ENCODE assay signal across 15 cellular contexts in genomic region chr1:23383547-23384311, GRCh38. TPM values are rescaled to one million over a fixed set of nuclear protein-coding genes. Genes with fewer than 3 reads are reported as not detected.
DNase-seq lines count a peak whose midpoint lies in the region; ATAC-seq, FAIRE-seq and TF ChIP-seq lines count a peak whose summit lies in the region.
"Had no signal": no experiment of that assay in that cellular context is flagged by ENCODE, and none has a peak within 500 bp of the region (broad histone marks: within the 10 kb centered on the region; RNA-seq: fewer than 3 reads in every experiment).

No MANE protein-coding gene starts in this region.

- in situ Hi-C loops in K562 (cut with MboI) (no loop called here), transverse colon (cut with MboI; ENCODE audit: low pct_ligation_motif_present in 1 of 4, low pct_unique_long_range_greater_than_20kb in 1 of 4, low sequenced_read_pairs in 3 of 4) (no loop called here), GM23248 (cut with MboI) (no loop called here)

- ATAC-seq in K562 (no peak), right lobe of liver (peak; percentile 23 to 50 (median 31))
- ATAC-seq: activated naive CD4-positive, alpha-beta T cell treated with anti-CD3 and anti-CD28 coated beads, Interleukin-2, amount 50 U/mL, for 72 hours had no signal

- BruUV-seq in K562 (replicated peaks; lab: Mats Ljungman, UMichigan), result no TSS peak

- peak overlapping the region; percentile 35 for H3K4me2 ChIP-seq in K562 (ENCODE audit: insufficient read depth, low read length)
- no peak overlapping the region for H3K4me2 ChIP-seq in GM23248 (ENCODE audit: unreplicated experiment)

- H3K79me2 ChIP-seq in K562 (ENCODE audit: control insufficient read depth, insufficient read depth, low read length), result no peaks in the 10 kb centered on the region
- H3K79me2 ChIP-seq in GM23248 (ENCODE audit: insufficient read depth), result no peaks in the 10 kb centered on the region

- CTCF ChIA-PET in K562 (lab: Yijun Ruan, JAX; ENCODE audit: low intra/inter-chr PET ratio), result interaction anchor here (0.5 kb wide), 1 partner anchor 151 kb away, joined by 3 read pairs; no protein-coding TSS in a partner anchor

- TF ChIP-seq RAD21 in K562 (CRISPR knock-in tag; conservative IDR thresholded peaks at IDR 0.05 in 1 of 2, IDR thresholded peaks at IDR 0.05 in 1 of 2), result no peak

- FAIRE-seq in K562 (lab: Jason Lieb, UNC), result no peak
- FAIRE-seq: frontal cortex had no signal

- H3K9me2 ChIP-seq in GM23248 (ENCODE audit: insufficient read depth), result no peaks in the 10 kb centered on the region

- H3K36me3 ChIP-seq in K562 (ENCODE audit: control insufficient read depth, insufficient read depth, low read length) (no peaks in the 10 kb centered on the region), right lobe of liver (peaks cover 0 to 27% (median 6%) of the 10 kb centered on the region in 4 donors), transverse colon (peaks cover 0 to 11% (median 4%) of the 10 kb centered on the region in 4 donors), GM23248 (ENCODE audit: low read depth) (no peaks in the 10 kb centered on the region)

- no peak overlapping the region for H3K4me3 ChIP-seq in K562
- no peak overlapping the region for H3K4me3 ChIP-seq in right lobe of liver
- H3K4me3 ChIP-seq in transverse colon, result no peak overlapping the region
- no peak overlapping the region for H3K4me3 ChIP-seq in GM23248

- H4K20me1 ChIP-seq in K562 (replicated peaks; ENCODE audit: control insufficient read depth, insufficient read depth, low read length) (no peaks in the 10 kb centered on the region), GM23248 (ENCODE audit: insufficient read depth) (no peaks in the 10 kb centered on the region)

- H2AFZ ChIP-seq in K562 (ENCODE audit: low read depth, low read length), result peak overlapping the region; percentile 57
- H2AFZ ChIP-seq in GM23248, result no peak overlapping the region

- POLR2A ChIA-PET in K562 (lab: Yijun Ruan, JAX), result interaction anchor here (2.3 kb wide), 1 partner anchor 15 kb away, joined by 8 read pairs; the partner anchor contains the start of gene ZNF436

- peaks cover 14% of the 10 kb centered on the region for H3F3A ChIP-seq in GM23248 (ENCODE audit: insufficient read depth)

- TF ChIP-seq CTCF in K562 (IDR thresholded peaks at IDR 0.05 in 2 of 3, conservative IDR thresholded peaks at IDR 0.05 in 1 of 3; ENCODE audit: insufficient read depth in 2 of 3, low read depth in 1 of 3, low read length in 3 of 3) (no peak), right lobe of liver (IDR thresholded peaks at IDR 0.05) (no peak), transverse colon (IDR thresholded peaks at IDR 0.05) (no peak), GM10266 (IDR thresholded peaks at IDR 0.05; ENCODE audit: control insufficient read depth, insufficient read depth, low read depth, missing control alignments) (no peak)

- no peak for TF ChIP-seq EP300 in K562 (IDR thresholded peaks at IDR 0.05; ENCODE audit: low read length)
- no peak for TF ChIP-seq EP300 in transverse colon (IDR thresholded peaks at IDR 0.05; ENCODE audit: low read depth)

- TF ChIP-seq POLR2A in K562 (conservative IDR thresholded peaks at IDR 0.05) (no peak), right lobe of liver (IDR thresholded peaks at IDR 0.05) (no peak), transverse colon (IDR thresholded peaks at IDR 0.05) (no peak)

- WGBS in K562 (ENCODE audit: insufficient coverage, low coverage, missing lambda C conversion rate), result 65% methylated on average over 8 of the region's 8 CpGs
- WGBS in right lobe of liver (ENCODE audit: insufficient coverage, low coverage, low lambda C conversion rate, missing lambda C conversion rate), result 40% methylated on average over 3 of the region's 8 CpGs
- WGBS in transverse colon (ENCODE audit: low coverage in 1 of 2), 2 donors, result 77% methylated on average over 8 of the region's 8 CpGs; no CpG with 5 or more reads in 1 of the 2 donors
- WGBS in GM23248 (ENCODE audit: low coverage in 1 of 2, low lambda C conversion rate in 2 of 2, missing lambda C conversion rate in 2 of 2), 2 experiments, result 62 to 63% methylated on average over 8 of the region's 8 CpGs

- intact Hi-C loops in K562 (cut with micrococcal nuclease) (no loop called here), right lobe of liver (cut with DNase I) (no loop called here), transverse colon (cut with DNase I; ENCODE audit: low total_unique reads) (no loop called here)

- H3K9me3 ChIP-seq in K562 (replicated peaks; ENCODE audit: control insufficient read depth, insufficient read depth, low read depth, low read length) (no peaks in the 10 kb centered on the region), right lobe of liver (no peaks in the 10 kb centered on the region), transverse colon (no peaks in the 10 kb centered on the region), GM23248 (ENCODE audit: low read depth) (no peaks in the 10 kb centered on the region)

- H3K9ac ChIP-seq in K562 (ENCODE audit: insufficient read depth in 1 of 2, low read depth in 2 of 2, low read length in 2 of 2) (peak overlapping the region in 1 of 2 experiments; percentile 62; a peak in 1 of 4 replicates), GM23248 (no peak overlapping the region)

- DNase-seq in K562 (ENCODE audit: extremely low read depth in 1 of 4, low spot score in 3 of 4) (no peak), epithelial cell of prostate (ENCODE audit: low read depth, low spot score) (no peak), right lobe of liver (no peak), transverse colon (no peak), NK-92 (lab: John Stamatoyannopoulos, UW; ENCODE audit: unreplicated experiment) (no peak), GM10266 (ENCODE audit: extremely low spot score) (no peak), GM23248 (no peak)
- DNase-seq: DMS53; effector memory CD4-positive, alpha-beta T cell; NCI-H526; nephron progenitor cell; retina; stimulated activated CD4-positive, alpha-beta T cell treated with anti-CD3 and anti-CD28 coated beads, Interleukin-1b, Interleukin-23, amount 100 ng/mL, for 48 hours had no signal

- H3K4me1 ChIP-seq in K562 (replicated peaks in 1 of 2; ENCODE audit: control insufficient read depth in 2 of 2, insufficient read depth in 2 of 2, low read length in 2 of 2), result peaks cover 19 to 38% of the 10 kb centered on the region in 2 experiments
- no peaks in the 10 kb centered on the region for H3K4me1 ChIP-seq in right lobe of liver
- H3K4me1 ChIP-seq in transverse colon, result peaks cover 0 to 25% (median under 1%) of the 10 kb centered on the region in 4 donors
- peaks cover 15% of the 10 kb centered on the region for H3K4me1 ChIP-seq in GM23248 (ENCODE audit: insufficient read depth)

- H3K27ac ChIP-seq in K562 (ENCODE audit: extremely low read depth, low read depth, low read length) (no peak overlapping the region), epithelial cell of prostate (peak overlapping the region; percentile 62), right lobe of liver (no peak overlapping the region), transverse colon (peak overlapping the region in 3 of 4 donors; percentile 16 to 39 (median 19)), GM23248 (no peak overlapping the region)

- no peaks in the 10 kb centered on the region for H3K27me3 ChIP-seq in K562 (ENCODE audit: control insufficient read depth in 2 of 2, insufficient read depth in 2 of 2, low read length in 2 of 2)
- H3K27me3 ChIP-seq in right lobe of liver, result no peaks in the 10 kb centered on the region
- H3K27me3 ChIP-seq in transverse colon, result no peaks in the 10 kb centered on the region
- H3K27me3 ChIP-seq in GM23248 (replicated peaks; ENCODE audit: insufficient read depth), result no peaks in the 10 kb centered on the region

- H3K9me1 ChIP-seq in K562 (ENCODE audit: control insufficient read depth, insufficient read depth, low read length), result no peaks in the 10 kb centered on the region

RNA-seq across cellular contexts. Expression of gene ZNF436, which starts 14.1 kb away (rescaled TPM):
- 10.7 and 18.5 TPM in 2 replicates for total RNA-seq in K562 (2011; cell fraction: chromatin; rRNA removed; ENCODE audit: low replicate concordance)
- 8.7 and 9.7 TPM in 2 replicates for total RNA-seq in K562 (2011; cell fraction: nucleolus; rRNA removed)
- 11.4 and 13.0 TPM in 2 replicates for total RNA-seq in K562 (2011; cell fraction: nucleoplasm; rRNA removed)
- total RNA-seq in K562 (2014; rRNA removed), result 6.2 and 7.0 TPM in 2 replicates
- 8.3 and 9.4 TPM in 2 replicates for total RNA-seq in K562 (2014; rRNA removed; fragmentation: Illumina TruSeq; extraction: Trizol)
- total RNA-seq in K562 (2015; rRNA removed; fragmentation: Illumina TruSeq; extraction: Trizol), result 11.3 and 11.9 TPM in 2 replicates
- total RNA-seq in K562 (2021), result 6.9 and 7.4 TPM in 2 replicates
- 8.0 and 9.7 TPM in 2 replicates for polyA plus RNA-seq in K562 (2011; rRNA removed)
- 2.4 and 6.8 TPM in 2 replicates for polyA plus RNA-seq in K562 (2011; cell fraction: cytosol; rRNA removed)
- polyA plus RNA-seq in K562 (2011; cell fraction: nucleus; rRNA removed), result 9.0 and 14.4 TPM in 2 replicates
- polyA plus RNA-seq in K562 (2012), result 4.6 and 5.2 TPM in 2 replicates
- polyA plus RNA-seq in K562 (2014; fragmentation: Illumina TruSeq; extraction: Trizol), result 6.8 and 7.3 TPM in 2 replicates
- polyA plus RNA-seq in K562 (2014; fragmentation: Nextera tagmentation; extraction: Ambion mirVana), result 1 to 10 TPM; 2.1 to 3.3 TPM
- 3.8 and 4.5 TPM in 2 replicates for polyA plus RNA-seq in K562 (2014; rRNA removed)
- 18.1 and 28.7 TPM in 2 replicates for polyA minus RNA-seq in K562 (2011; rRNA and poly(A)+ RNA removed)
- polyA minus RNA-seq in K562 (2011; cell fraction: cytosol; rRNA and poly(A)+ RNA removed), result 7.3 and 7.8 TPM in 2 replicates
- polyA minus RNA-seq in K562 (2011; cell fraction: nucleus; rRNA and poly(A)+ RNA removed), result 7.9 and 17.7 TPM in 2 replicates
- 1 to 10 TPM; 2.8 to 4.5 (median 3.4) TPM for total RNA-seq in right lobe of liver
- 100 to 1,000 TPM in 1 of 4 donors, 10 to 100 TPM in 3; 12.5 to 125 (median 12.9) TPM for total RNA-seq in transverse colon
- 14.0 and 16.2 TPM in 2 replicates for total RNA-seq in GM23248 (2014; rRNA removed; shearing (Covaris generic))
- polyA plus RNA-seq in GM23248 (2016; fragmentation: Nextera tagmentation; extraction: Ambion mirVana), result 8.1 and 9.4 TPM in 2 replicates

RNA-seq across cellular contexts. Expression of gene HNRNPR, which starts 39.6 kb away (rescaled TPM):
- total RNA-seq in K562 (2011; cell fraction: chromatin; rRNA removed; ENCODE audit: low replicate concordance), result 99.0 and 265 TPM in 2 replicates
- total RNA-seq in K562 (2011; cell fraction: nucleolus; rRNA removed), result 46.7 and 67.2 TPM in 2 replicates
- total RNA-seq in K562 (2011; cell fraction: nucleoplasm; rRNA removed), result 120 and 158 TPM in 2 replicates
- 212 and 244 TPM in 2 replicates for total RNA-seq in K562 (2014; rRNA removed)
- total RNA-seq in K562 (2014; rRNA removed; fragmentation: Illumina TruSeq; extraction: Trizol), result 301 and 338 TPM in 2 replicates
- total RNA-seq in K562 (2015; rRNA removed; fragmentation: Illumina TruSeq; extraction: Trizol), result 321 and 351 TPM in 2 replicates
- 238 and 253 TPM in 2 replicates for total RNA-seq in K562 (2021)
- 270 and 360 TPM in 2 replicates for polyA plus RNA-seq in K562 (2011; rRNA removed)
- polyA plus RNA-seq in K562 (2011; cell fraction: cytosol; rRNA removed), result 81.4 and 163 TPM in 2 replicates
- polyA plus RNA-seq in K562 (2011; cell fraction: nucleus; rRNA removed), result 58.1 and 89.0 TPM in 2 replicates
- 153 and 259 TPM in 2 replicates for polyA plus RNA-seq in K562 (2012)
- 318 and 372 TPM in 2 replicates for polyA plus RNA-seq in K562 (2014; fragmentation: Illumina TruSeq; extraction: Trizol)
- polyA plus RNA-seq in K562 (2014; fragmentation: Nextera tagmentation; extraction: Ambion mirVana), result 10 to 100 TPM; 80.9 to 93.4 TPM
- 321 and 349 TPM in 2 replicates for polyA plus RNA-seq in K562 (2014; rRNA removed)
- 270 and 312 TPM in 2 replicates for polyA minus RNA-seq in K562 (2011; rRNA and poly(A)+ RNA removed)
- 94.9 and 109 TPM in 2 replicates for polyA minus RNA-seq in K562 (2011; cell fraction: cytosol; rRNA and poly(A)+ RNA removed)
- 78.8 and 184 TPM in 2 replicates for polyA minus RNA-seq in K562 (2011; cell fraction: nucleus; rRNA and poly(A)+ RNA removed)
- 10 to 100 TPM; 27.5 to 44.2 (median 32.0) TPM for total RNA-seq in right lobe of liver
- 100 to 1,000 TPM in 1 of 4 donors, 10 to 100 TPM in 3; 13.5 to 120 (median 60.8) TPM for total RNA-seq in transverse colon
- total RNA-seq in GM23248 (2014; rRNA removed; shearing (Covaris generic)), result 77.5 and 91.6 TPM in 2 replicates
- polyA plus RNA-seq in GM23248 (2016; fragmentation: Nextera tagmentation; extraction: Ambion mirVana), result 124 and 126 TPM in 2 replicates

RNA-seq across cellular contexts. Expression of gene TCEA3, which starts 40.8 kb away (rescaled TPM):
- 0.86 and 1.4 TPM in 2 replicates for total RNA-seq in K562 (2011; cell fraction: chromatin; rRNA removed; ENCODE audit: low replicate concordance)
- 0.67 and 1.4 TPM in 2 replicates for total RNA-seq in K562 (2011; cell fraction: nucleolus; rRNA removed)
- 0.66 and 0.84 TPM in 2 replicates for total RNA-seq in K562 (2011; cell fraction: nucleoplasm; rRNA removed)
- 0.33 and 0.54 TPM in 2 replicates for total RNA-seq in K562 (2014; rRNA removed)
- 0.45 and 0.51 TPM in 2 replicates for total RNA-seq in K562 (2014; rRNA removed; fragmentation: Illumina TruSeq; extraction: Trizol)
- 0.34 and 0.36 TPM in 2 replicates for total RNA-seq in K562 (2015; rRNA removed; fragmentation: Illumina TruSeq; extraction: Trizol)
- 0.49 and 0.55 TPM in 2 replicates for total RNA-seq in K562 (2021)
- 0.34 and 0.54 TPM in 2 replicates for polyA plus RNA-seq in K562 (2011; rRNA removed)
- polyA plus RNA-seq in K562 (2011; cell fraction: cytosol; rRNA removed), result 0.19 and 0.45 TPM in 2 replicates
- 0.81 and 0.90 TPM in 2 replicates for polyA plus RNA-seq in K562 (2011; cell fraction: nucleus; rRNA removed)
- 0.49 and 0.76 TPM in 2 replicates for polyA plus RNA-seq in K562 (2012)
- polyA plus RNA-seq in K562 (2014; fragmentation: Illumina TruSeq; extraction: Trizol), result 0.16 and 0.66 TPM in 2 replicates
- under 1 TPM; 0.03 to 0.10 TPM for polyA plus RNA-seq in K562 (2014; fragmentation: Nextera tagmentation; extraction: Ambion mirVana)
- 0.13 and 0.80 TPM in 2 replicates for polyA plus RNA-seq in K562 (2014; rRNA removed)
- polyA minus RNA-seq in K562 (2011; rRNA and poly(A)+ RNA removed), result 0.25 and 0.27 TPM in 2 replicates
- polyA minus RNA-seq in K562 (2011; cell fraction: cytosol; rRNA and poly(A)+ RNA removed), result not detected in 2 replicates
- 0.27 and 0.56 TPM in 2 replicates for polyA minus RNA-seq in K562 (2011; cell fraction: nucleus; rRNA and poly(A)+ RNA removed)
- 10 to 100 TPM; 53.3 to 94.0 (median 63.2) TPM for total RNA-seq in right lobe of liver
- 100 to 1,000 TPM; 137 to 761 (median 198) TPM for total RNA-seq in transverse colon
- total RNA-seq in GM23248 (2014; rRNA removed; shearing (Covaris generic)), result 9.2 and 16.3 TPM in 2 replicates
- polyA plus RNA-seq in GM23248 (2016; fragmentation: Nextera tagmentation; extraction: Ambion mirVana), result 21.3 and 23.2 TPM in 2 replicates

Comparison
In these comparisons a context has a peak if more than half of its experiments do, and no peak if none do; other contexts are left out.
1. H3K27ac ChIP-seq: peak in epithelial cell of prostate (single experiment) and transverse colon (3 of 4); none in K562 (single experiment), right lobe of liver (0 of 3) and GM23248 (single experiment).